16 cellular contexts compared by ENCODE assay signal in the genomic region with DNA sequence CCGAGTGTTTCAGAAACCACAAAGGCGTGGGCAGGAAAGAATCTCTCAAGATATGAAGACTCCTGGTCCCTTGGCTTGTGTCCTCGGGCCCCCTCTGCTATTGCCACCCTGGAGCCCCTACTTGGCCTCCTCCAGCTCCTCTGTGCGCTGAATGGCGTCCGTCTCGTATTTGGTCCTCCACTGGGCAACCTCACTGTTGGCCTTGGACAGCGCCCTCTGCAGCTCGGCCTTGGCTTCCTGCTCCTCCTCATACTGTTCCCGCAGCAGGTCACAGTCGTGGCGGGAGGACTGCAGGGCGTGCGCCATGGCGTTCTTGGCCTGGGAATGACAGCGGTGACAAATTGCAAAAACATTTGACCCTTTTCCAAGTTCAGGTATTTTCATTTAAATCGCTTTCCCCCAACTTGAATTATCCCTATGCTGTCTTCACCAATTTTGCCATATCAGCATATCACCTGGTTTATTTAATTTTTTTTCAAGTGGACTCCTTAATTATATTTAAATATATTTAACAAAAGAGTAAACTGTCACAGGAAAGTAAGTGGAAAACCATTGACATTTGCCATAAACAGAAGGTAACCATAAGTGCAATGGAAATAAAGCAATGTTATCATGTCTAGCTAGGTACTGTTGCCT. TPM values are rescaled to one million over a fixed set of nuclear protein-coding genes. Genes with fewer than 3 reads are reported as not detected.
DNase-seq lines count a peak whose midpoint lies in the region; ATAC-seq and TF ChIP-seq lines count a peak whose summit lies in the region.
"Had no signal": no experiment of that assay in that cellular context is flagged by ENCODE, and none has a peak within 500 bp of the region (broad histone marks: within the 10 kb centered on the region; RNA-seq: fewer than 3 reads in every experiment).

No MANE protein-coding gene starts in this region.

- H4K8ac ChIP-seq in IMR-90 (ENCODE audit: low read depth in 2 of 2, low read length in 2 of 2), result no peak overlapping the region
- H4K8ac ChIP-seq in mesendoderm (ENCODE audit: low read depth, low read length), result no peak overlapping the region

- no peaks in the 10 kb centered on the region for H3K9me3 ChIP-seq in IMR-90 (ENCODE audit: control insufficient read depth, insufficient read depth, low read length)
- H3K9me3 ChIP-seq: BE2C, HAP-1 had no signal

- H3K79me2 ChIP-seq in GM23338 (replicated peaks; ENCODE audit: insufficient read depth) (no peaks in the 10 kb centered on the region), mesendoderm (ENCODE audit: control insufficient read depth, insufficient read depth, low read length) (no peaks in the 10 kb centered on the region)

- no peak overlapping the region for H2AK5ac ChIP-seq in IMR-90 (ENCODE audit: low read depth, low read length)
- H2AK5ac ChIP-seq in mesendoderm (ENCODE audit: low read length), result no peak overlapping the region

- no peaks in the 10 kb centered on the region for H3K9me2 ChIP-seq in GM23338 (ENCODE audit: insufficient read depth)

- no peaks in the 10 kb centered on the region for H3K9me1 ChIP-seq in IMR-90 (ENCODE audit: insufficient read depth, low read length)

- in situ Hi-C loops in IMR-90 (cut with MboI; ENCODE audit: low sequenced_read_pairs), result no loop called here

- no peak overlapping the region for H3K18ac ChIP-seq in IMR-90 (ENCODE audit: low read depth, low read length)
- no peak overlapping the region for H3K18ac ChIP-seq in mesendoderm (ENCODE audit: low read length)

- no peaks in the 10 kb centered on the region for H3K27me3 ChIP-seq in GM23338 (ENCODE audit: insufficient read depth)
- peaks cover 1% of the 10 kb centered on the region; the same call in 1 of the 2 replicates for H3K27me3 ChIP-seq in IMR-90 (ENCODE audit: control insufficient read depth, insufficient read depth, low read length)
- H3K27me3 ChIP-seq in mesendoderm (ENCODE audit: insufficient read depth, low read length, poor library complexity), result no peaks in the 10 kb centered on the region
- H3K27me3 ChIP-seq: BE2C had no signal

- H3K4me3 Mint-ChIP-seq in GM23338 (no peak overlapping the region), WTC11 (no peak overlapping the region)
- H3K4me3 Mint-ChIP-seq: CD4-positive, alpha-beta memory T cell had no signal

- no TSS peak for BruUV-seq in IMR-90 (replicated peaks; lab: Mats Ljungman, UMichigan)

- H2BK120ac ChIP-seq in IMR-90 (ENCODE audit: low read depth, low read length) (no peak overlapping the region), mesendoderm (ENCODE audit: low read depth, low read length) (no peak overlapping the region)

- no peak overlapping the region for H3K9ac ChIP-seq in IMR-90 (ENCODE audit: low read depth, low read length)
- no peak overlapping the region for H3K9ac ChIP-seq in mesendoderm (ENCODE audit: low read length)
- H3K9ac ChIP-seq: GM23248, KMS-11 had no signal

- peaks cover 3% of the 10 kb centered on the region for H3K27me3 Mint-ChIP-seq in GM23338 (ENCODE audit: insufficient read depth, low read depth, poor library complexity)
- H3K27me3 Mint-ChIP-seq in WTC11 (ENCODE audit: low read depth), result peaks cover 11% of the 10 kb centered on the region

- ATAC-seq in GM23338, result no peak
- ATAC-seq in IMR-90 (ENCODE audit: low read depth), result no peak
- ATAC-seq in WTC11, result no peak
- ATAC-seq in GM18517 (IDR thresholded peaks at IDR 0.05; ENCODE audit: unreplicated experiment), result no peak

- H2BK5ac ChIP-seq in IMR-90 (ENCODE audit: low read depth, low read length, poor library complexity, severe bottlenecking) (no peak overlapping the region), mesendoderm (ENCODE audit: low read length) (no peak overlapping the region)

- H3K36me3 Mint-ChIP-seq in GM23338 (ENCODE audit: low read depth) (peaks cover 13% of the 10 kb centered on the region), WTC11 (peaks cover 17% of the 10 kb centered on the region)

- no peak overlapping the region for H4K91ac ChIP-seq in IMR-90 (ENCODE audit: insufficient read depth, low read depth, low read length)

- H3K23ac ChIP-seq in IMR-90 (ENCODE audit: low read depth, low read length) (no peak overlapping the region), mesendoderm (ENCODE audit: low read length) (no peak overlapping the region)

- H3K79me1 ChIP-seq in IMR-90 (ENCODE audit: low read depth in 1 of 2, low read length in 2 of 2) (no peaks in the 10 kb centered on the region), mesendoderm (ENCODE audit: low read length) (no peaks in the 10 kb centered on the region)

- H3K36me3 ChIP-seq in GM23338 (ENCODE audit: insufficient read depth) (no peaks in the 10 kb centered on the region), IMR-90 (ENCODE audit: control insufficient read depth, insufficient read depth, low read length) (no peaks in the 10 kb centered on the region), mesendoderm (ENCODE audit: control insufficient read depth, insufficient read depth, low read length) (no peaks in the 10 kb centered on the region)
- H3K36me3 ChIP-seq: BE2C, HAP-1 had no signal

- no peak overlapping the region for H3K56ac ChIP-seq in IMR-90 (ENCODE audit: extremely low read depth, insufficient read depth, low read length)
- H3K56ac ChIP-seq in mesendoderm (ENCODE audit: low read length), result no peak overlapping the region

- no peak overlapping the region for H3K27ac Mint-ChIP-seq in GM23338
- no peak overlapping the region for H3K27ac Mint-ChIP-seq in WTC11
- H3K27ac Mint-ChIP-seq: CD4-positive, alpha-beta memory T cell had no signal

- H3K4me3 ChIP-seq in GM23338 (no peak overlapping the region), IMR-90 (ENCODE audit: insufficient read depth, low read depth, low read length) (no peak overlapping the region), mesendoderm (ENCODE audit: low read length) (no peak overlapping the region)
- H3K4me3 ChIP-seq: GM23248, HAP-1 had no signal

- no peak overlapping the region for H2AK9ac ChIP-seq in IMR-90 (replicated peaks; ENCODE audit: low read depth, low read length, poor library complexity)

- 0 out of 2 replicates have a peak, but pooled peaks cover 2% of the 10 kb centered on the region for H3F3A ChIP-seq in GM23338 (replicated peaks; ENCODE audit: low read depth)

- H2AFZ ChIP-seq in GM23338 (no peak overlapping the region), IMR-90 (replicated peaks; ENCODE audit: low read length, poor library complexity) (no peak overlapping the region)
- H2AFZ ChIP-seq: GM23248 had no signal

- H3K4ac ChIP-seq in IMR-90 (ENCODE audit: low read depth, low read length) (no peak overlapping the region), mesendoderm (ENCODE audit: low read depth, low read length) (no peak overlapping the region)

- DNase-seq in GM23338 (ENCODE audit: low spot score) (peak; percentile 25), IMR-90 (no peak), WTC11 (ENCODE audit: low spot score) (peak; percentile 40), mesendoderm (peak; percentile 16), RPMI8226 (no peak)
- DNase-seq in stimulated activated CD4-positive, alpha-beta T cell treated with anti-CD3 and anti-CD28 coated beads, Interleukin-2, amount 100 ng/mL, for 48 hours, result no peak
- DNase-seq: BE2C; CD4-positive, alpha-beta memory T cell; DMS79; EL had no signal

- TF ChIP-seq POLR2A in IMR-90 (IDR thresholded peaks at IDR 0.05; ENCODE audit: low read depth, low read length), result no peak

- H3K14ac ChIP-seq in IMR-90 (replicated peaks; ENCODE audit: low read depth, low read length), result no peak overlapping the region

- dilution Hi-C loops in IMR-90 (cut with HindIII; ENCODE audit: low sequenced_read_pairs, unreplicated experiment), result no loop called here

- H3K27ac ChIP-seq in GM23338 (ENCODE audit: low read depth) (no peak overlapping the region), IMR-90 (ENCODE audit: insufficient read depth, low read length) (no peak overlapping the region), mesendoderm (ENCODE audit: low read depth, low read length) (no peak overlapping the region)
- H3K27ac ChIP-seq: C4-2B, GM23248, KMS-11 had no signal

- H4K5ac ChIP-seq in IMR-90 (ENCODE audit: low read depth, low read length), result no peak overlapping the region
- H4K5ac ChIP-seq in mesendoderm (ENCODE audit: low read length), result no peak overlapping the region

- H4K20me1 ChIP-seq in GM23338 (replicated peaks; ENCODE audit: insufficient read depth) (no peaks in the 10 kb centered on the region), IMR-90 (ENCODE audit: insufficient read depth, low read length) (no peaks in the 10 kb centered on the region)

- intact Hi-C loops in IMR-90 (cut with micrococcal nuclease), result loop anchor here (5.0 kb wide), 1 partner anchor 346 kb away; no protein-coding TSS in a partner anchor

- POLR2A ChIA-PET in IMR-90 (lab: Charles Lee; ENCODE audit: unreplicated experiment), result no interaction called here
- POLR2A ChIA-PET in WTC11 (lab: Charles Lee), result no interaction called here

- H3K9me3 Mint-ChIP-seq in GM23338, result peaks cover 22% of the 10 kb centered on the region
- H3K9me3 Mint-ChIP-seq in WTC11, result peaks cover 29% of the 10 kb centered on the region

- TF ChIP-seq CTCF in GM23338 (conservative IDR thresholded peaks at IDR 0.05; ENCODE audit: low read depth in 2 of 2) (peak; percentile 44 to 59), IMR-90 (conservative IDR thresholded peaks at IDR 0.05; ENCODE audit: low read depth, low read length) (no peak), WTC11 (IDR thresholded peaks at IDR 0.05) (no peak)

- H2BK15ac ChIP-seq in IMR-90 (ENCODE audit: low read depth, low read length), result no peak overlapping the region
- no peak overlapping the region for H2BK15ac ChIP-seq in mesendoderm (replicated peaks; ENCODE audit: low read depth)

- H3K4me2 ChIP-seq in GM23338, result no peak overlapping the region
- H3K4me2 ChIP-seq in IMR-90 (ENCODE audit: low read depth, low read length), result no peak overlapping the region
- H3K4me2 ChIP-seq in mesendoderm (ENCODE audit: low read length), result no peak overlapping the region
- H3K4me2 ChIP-seq: KMS-11 had no signal

- H3K4me1 ChIP-seq in GM23338 (ENCODE audit: insufficient read depth) (no peaks in the 10 kb centered on the region), IMR-90 (ENCODE audit: control insufficient read depth, insufficient read depth, low read length) (peaks cover 2% of the 10 kb centered on the region; the same call in 1 of the 2 replicates), mesendoderm (ENCODE audit: control insufficient read depth, low read depth, low read length) (no peaks in the 10 kb centered on the region)
- H3K4me1 ChIP-seq: BE2C, HAP-1 had no signal

- CTCF ChIA-PET in IMR-90 (lab: Yijun Ruan, JAX), result no interaction called here
- CTCF ChIA-PET in WTC11 (lab: Charles Lee), result interaction anchor here (1.2 to 6.0 kb wide), 2 partner anchors 17 to 316 kb away, joined by 3 to 21 read pairs; no protein-coding TSS in a partner anchor

- H2BK20ac ChIP-seq in IMR-90 (ENCODE audit: low read depth, low read length), result no peak overlapping the region

- no peak for TF ChIP-seq RAD21 in IMR-90 (IDR thresholded peaks at IDR 0.05; ENCODE audit: low read length)

- WGBS in IMR-90 (ENCODE audit: extremely low coverage in 2 of 2, insufficient read length in 1 of 2), 2 experiments, result 89% methylated on average over 12 of the region's 17 CpGs; no CpG with 5 or more reads in 1 of the 2 experiments
- WGBS in mesendoderm (ENCODE audit: extremely low coverage, insufficient coverage, low lambda C conversion rate), result no CpG with 5 or more reads among the region's 17 CpGs

- H3K4me1 Mint-ChIP-seq in GM23338 (peaks cover 2% of the 10 kb centered on the region; the same call in 2 of the 3 replicates), WTC11 (peaks cover 5% of the 10 kb centered on the region)

RNA-seq across cellular contexts. Expression of a gene that starts 59.7 kb away (rescaled TPM):
- not detected in 2 replicates for total RNA-seq in GM23338 (2014; rRNA removed; shearing (Covaris generic))
- not detected in 2 replicates for polyA plus RNA-seq in GM23338 (2016; fragmentation: Nextera tagmentation; extraction: Ambion mirVana)
- not detected in 2 replicates for total RNA-seq in IMR-90 (2012; rRNA removed)
- not detected in 2 replicates for polyA plus RNA-seq in IMR-90 (2012; rRNA removed)
- polyA plus RNA-seq in IMR-90 (2012; cell fraction: cytosol; rRNA removed), result not detected in 2 replicates
- not detected in 2 replicates for polyA plus RNA-seq in IMR-90 (2012; cell fraction: nucleus; rRNA removed; ENCODE audit: low replicate concordance)
- not detected in 3 replicates for total RNA-seq in WTC11 (2021)
- not detected for polyA plus RNA-seq in mesendoderm (2013, experiment 1 of 2)
- polyA plus RNA-seq in mesendoderm (2013, experiment 2 of 2), result not detected
- total RNA-seq: CD4-positive, alpha-beta memory T cell; GM23248 had no signal
- polyA plus RNA-seq: AG04450; CD4-positive, alpha-beta memory T cell had no signal

Comparison
In these comparisons a context has a peak if more than half of its experiments do, and no peak if none do; other contexts are left out.
1. DNase-seq: peak in GM23338 (single experiment), WTC11 (single experiment) and mesendoderm (single experiment); none in IMR-90 (single experiment), stimulated activated CD4-positive, alpha-beta T cell treated with anti-CD3 and anti-CD28 coated beads, Interleukin-2, amount 100 ng/mL, for 48 hours (0 of 2) and RPMI8226 (single experiment).
2. CTCF ChIP-seq: peak in GM23338 (2 of 2); none in IMR-90 (single experiment) and WTC11 (single experiment).